Comparison of ENCODE assay signal across 28 cellular contexts in the genomic region with DNA sequence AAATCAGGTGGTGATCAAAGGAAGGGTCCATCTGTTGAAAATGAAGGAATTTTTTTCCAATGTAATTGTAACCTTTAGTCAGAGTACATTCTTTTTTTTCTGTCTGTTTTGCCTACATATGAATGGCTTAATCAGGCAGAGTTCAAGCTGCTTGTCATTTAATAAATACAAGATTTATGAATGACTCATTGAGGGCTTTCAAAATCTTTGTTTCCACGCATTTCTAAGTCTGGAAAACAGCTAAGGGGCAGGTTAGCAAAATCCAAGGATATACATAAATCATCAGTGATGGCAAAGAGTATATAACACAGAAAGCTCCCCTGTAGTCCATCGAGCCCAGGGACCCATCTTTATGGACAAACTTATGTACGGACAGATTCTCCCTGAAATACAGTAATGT.
A peak's percentile ranks its signal among the peaks of the same experiment; 100 is the strongest.
DNase-seq lines count a peak whose midpoint lies in the region; ATAC-seq and TF ChIP-seq lines count a peak whose summit lies in the region.
"Had no signal": no experiment of that assay in that cellular context is flagged by ENCODE, and none has a peak within 500 bp of the region (broad histone marks: within the 10 kb centered on the region; RNA-seq: fewer than 3 reads in every experiment).

No MANE protein-coding gene starts in this region.

- no peak for TF ChIP-seq CTCF in fibroblast of pulmonary artery (IDR thresholded peaks at IDR 0.05; ENCODE audit: low read length, missing control alignments)

- no peaks in the 10 kb centered on the region for H3K27me3 Mint-ChIP-seq in activated naive CD8-positive, alpha-beta T cell
- H3K27me3 Mint-ChIP-seq in activated naive CD8-positive, alpha-beta T cell treated with anti-CD3 and anti-CD28 coated beads, Interleukin-2, amount 50 U/mL, for 24 hours = no peaks in the 10 kb centered on the region
- H3K27me3 Mint-ChIP-seq: naive B cell; stimulated activated naive CD8-positive, alpha-beta T cell treated with anti-CD3 and anti-CD28 coated beads, Interleukin-15, amount 100 ng/mL, for 72 hours had no signal

- H3K4me3 Mint-ChIP-seq in activated naive CD8-positive, alpha-beta T cell = peak overlapping the region; percentile 84
- H3K4me3 Mint-ChIP-seq in activated naive CD8-positive, alpha-beta T cell treated with anti-CD3 and anti-CD28 coated beads, Interleukin-2, amount 50 U/mL, for 24 hours = no peak overlapping the region

- no peaks in the 10 kb centered on the region for H3K9me3 Mint-ChIP-seq in activated naive CD8-positive, alpha-beta T cell (ENCODE audit: low read depth)
- H3K9me3 Mint-ChIP-seq in activated naive CD8-positive, alpha-beta T cell treated with anti-CD3 and anti-CD28 coated beads, Interleukin-2, amount 50 U/mL, for 24 hours = no peaks in the 10 kb centered on the region
- H3K9me3 Mint-ChIP-seq: GM23338; naive B cell; stimulated activated naive CD8-positive, alpha-beta T cell treated with anti-CD3 and anti-CD28 coated beads, Interleukin-15, amount 100 ng/mL, for 72 hours had no signal

- H3K27ac Mint-ChIP-seq in activated naive CD8-positive, alpha-beta T cell = no peak overlapping the region
- no peak overlapping the region for H3K27ac Mint-ChIP-seq in activated naive CD8-positive, alpha-beta T cell treated with anti-CD3 and anti-CD28 coated beads, Interleukin-2, amount 50 U/mL, for 24 hours
- H3K27ac Mint-ChIP-seq: GM23338 had no signal

- peaks cover 3% of the 10 kb centered on the region for H3K36me3 Mint-ChIP-seq in activated naive CD8-positive, alpha-beta T cell
- peaks cover 8% of the 10 kb centered on the region for H3K36me3 Mint-ChIP-seq in activated naive CD8-positive, alpha-beta T cell treated with anti-CD3 and anti-CD28 coated beads, Interleukin-2, amount 50 U/mL, for 24 hours (ENCODE audit: low read depth)

- DNase-seq in activated naive CD8-positive, alpha-beta T cell treated with anti-CD3 and anti-CD28 coated beads, Interleukin-2, amount 50 U/mL, for 24 hours = no peak
- peak; percentile 22 for DNase-seq in amniotic epithelial cell (ENCODE audit: low read depth)
- peak; percentile 14 for DNase-seq in fibroblast of pulmonary artery (ENCODE audit: low read depth)
- no peak for DNase-seq in Kasumi-1 (lab: John Stamatoyannopoulos, UW)
- DNase-seq in DMS53 (lab: John Stamatoyannopoulos, UW) = no peak
- DNase-seq in NCI-H82 (lab: John Stamatoyannopoulos, UW) = no peak
- DNase-seq: activated CD8-positive, alpha-beta T cell treated with anti-CD3 and anti-CD28 coated beads, Interleukin-2, amount 10 ng/mL, durations not matched to agents 7 days and 5 days; activated naive CD4-positive, alpha-beta T cell; BE2C; Calu3; left colon; mesenchymal stem cell; MV-4-11; naive B cell; NCI-H1694 treated with DMSO at 0.1 percent for 48 hours; NCI-H2227 treated with DMSO at 0.1 percent for 48 hours; NCI-H774; ovary; stimulated activated CD4-positive, alpha-beta T cell treated with anti-CD3 and anti-CD28 coated beads, Interleukin-4, amount 100 ng/mL, for 4 hours; stimulated activated naive CD8-positive, alpha-beta T cell treated with anti-CD3 and anti-CD28 coated beads, Interleukin-15, amount 100 ng/mL, for 72 hours; tibial artery had no signal

- H3K4me1 Mint-ChIP-seq in activated naive CD8-positive, alpha-beta T cell (ENCODE audit: low read depth) = peaks cover 62% of the 10 kb centered on the region
- H3K4me1 Mint-ChIP-seq in activated naive CD8-positive, alpha-beta T cell treated with anti-CD3 and anti-CD28 coated beads, Interleukin-2, amount 50 U/mL, for 24 hours = peaks cover 51% of the 10 kb centered on the region

- H3K4me3 ChIP-seq in fibroblast of pulmonary artery (replicated peaks; ENCODE audit: low read depth, low read length) = no peak overlapping the region
- H3K4me3 ChIP-seq: GM23338, K562, ovary, right atrium auricular region, tibial artery had no signal

- no peak for ATAC-seq in activated naive CD8-positive, alpha-beta T cell treated with anti-CD3 and anti-CD28 coated beads, Interleukin-2, amount 50 U/mL, for 24 hours
- no peak for ATAC-seq in GM19023 (IDR thresholded peaks at IDR 0.05; ENCODE audit: unreplicated experiment)
- ATAC-seq: activated CD4-positive, CD25-positive, alpha-beta regulatory T cell treated with anti-CD3 and anti-CD28 coated beads, Interleukin-2, amount 50 U/mL, for 24 hours; activated CD8-positive, alpha-beta T cell treated with anti-CD3 and anti-CD28 coated beads, Interleukin-2, amount 10 ng/mL, durations not matched to agents 7 days and 5 days; GM23338; K562; left colon; Right ventricle myocardium inferior; stimulated activated naive CD8-positive, alpha-beta T cell treated with anti-CD3 and anti-CD28 coated beads, Interleukin-15, amount 100 ng/mL, for 72 hours had no signal

Comparison
In these comparisons a context has a peak if more than half of its experiments do, and no peak if none do; other contexts are left out.
1. DNase-seq: peak in amniotic epithelial cell (single experiment) and fibroblast of pulmonary artery (single experiment); none in activated naive CD8-positive, alpha-beta T cell treated with anti-CD3 and anti-CD28 coated beads, Interleukin-2, amount 50 U/mL, for 24 hours (single experiment), Kasumi-1 (0 of 2), DMS53 (single experiment) and NCI-H82 (single experiment).